In genomic region chr20:1319051-1319450, GRCh38 we compare ENCODE assay signal across 14 cellular contexts. TPM values are rescaled to one million over a fixed set of nuclear protein-coding genes. Genes with fewer than 3 reads are reported as not detected.
DNase-seq lines count a peak whose midpoint lies in the region; ATAC-seq and TF ChIP-seq lines count a peak whose summit lies in the region.
"Had no signal": no experiment of that assay in that cellular context is flagged by ENCODE, and none has a peak within 500 bp of the region (broad histone marks: within the 10 kb centered on the region; RNA-seq: fewer than 3 reads in every experiment).

No MANE protein-coding gene starts in this region.

- no peak overlapping the region for H3K4me3 ChIP-seq in naive thymus-derived CD4-positive, alpha-beta T cell (ENCODE audit: low read length)
- no peak overlapping the region for H3K4me3 ChIP-seq in Caco-2 (ENCODE audit: low read depth, low read length)
- H3K4me3 ChIP-seq: GM23248 had no signal

- no peaks in the 10 kb centered on the region for H3K27me3 ChIP-seq in naive thymus-derived CD4-positive, alpha-beta T cell (ENCODE audit: control insufficient read depth in 2 of 2, insufficient read depth in 2 of 2, low read length in 2 of 2)
- no peaks in the 10 kb centered on the region for H3K27me3 ChIP-seq in Caco-2 (replicated peaks; ENCODE audit: control insufficient read depth, insufficient read depth, low read length)

- no peak for TF ChIP-seq CTCF in Caco-2 (IDR thresholded peaks at IDR 0.05; ENCODE audit: insufficient read depth in 1 of 2, low read depth in 1 of 2, low read length in 1 of 2, severe bottlenecking in 1 of 2, unreplicated experiment in 1 of 2)

- H3K27ac Mint-ChIP-seq in stimulated activated naive B cell treated with anti-CD40 and anti-IgM and Interleukin-4, amounts not matched to agents 10 μg/mL and 1 μg/mL and 100 μg/mL, for 72 hours, result peak overlapping the region; percentile 15
- peak overlapping the region in 1 of 9 donors; percentile 56 for H3K27ac Mint-ChIP-seq in naive thymus-derived CD4-positive, alpha-beta T cell
- no peak overlapping the region for H3K27ac Mint-ChIP-seq in Caco-2 (ENCODE audit: unreplicated experiment)
- H3K27ac Mint-ChIP-seq: CD8-positive, alpha-beta T cell had no signal

- intact Hi-C loops in naive thymus-derived CD4-positive, alpha-beta T cell (cut with micrococcal nuclease), result no loop called here
- intact Hi-C loops in Caco-2 (cut with micrococcal nuclease; ENCODE audit: unreplicated experiment), result no loop called here

- POLR2A ChIA-PET in naive thymus-derived CD4-positive, alpha-beta T cell (lab: Charles Lee), result no interaction called here
- POLR2A ChIA-PET in Caco-2 (lab: Charles Lee), result no interaction called here

- no peaks in the 10 kb centered on the region for H3K9me3 ChIP-seq in naive thymus-derived CD4-positive, alpha-beta T cell (ENCODE audit: control insufficient read depth in 2 of 3, low read length in 3 of 3)
- H3K9me3 ChIP-seq in Caco-2, result no peaks in the 10 kb centered on the region

- H3K4me3 Mint-ChIP-seq in stimulated activated naive B cell treated with anti-CD40 and anti-IgM and Interleukin-4, amounts not matched to agents 10 μg/mL and 1 μg/mL and 100 μg/mL, for 72 hours, result no peak overlapping the region
- no peak overlapping the region for H3K4me3 Mint-ChIP-seq in naive thymus-derived CD4-positive, alpha-beta T cell
- no peak overlapping the region for H3K4me3 Mint-ChIP-seq in Caco-2 (ENCODE audit: unreplicated experiment)
- H3K4me3 Mint-ChIP-seq: CD14-positive monocyte; CD8-positive, alpha-beta T cell had no signal

- H3K27ac ChIP-seq in naive thymus-derived CD4-positive, alpha-beta T cell (ENCODE audit: low read depth, low read length), result no peak overlapping the region
- H3K27ac ChIP-seq: GM23248 had no signal

- no peaks in the 10 kb centered on the region for H3K36me3 ChIP-seq in naive thymus-derived CD4-positive, alpha-beta T cell (ENCODE audit: control insufficient read depth in 2 of 3, insufficient read depth in 3 of 3, low read length in 3 of 3)
- no peaks in the 10 kb centered on the region for H3K36me3 ChIP-seq in Caco-2 (ENCODE audit: control insufficient read depth, insufficient read depth, low read length)

- peaks cover 9 to 10% of the 10 kb centered on the region in 2 donors for H3K4me1 Mint-ChIP-seq in stimulated activated naive B cell treated with anti-CD40 and anti-IgM and Interleukin-4, amounts not matched to agents 10 μg/mL and 1 μg/mL and 100 μg/mL, for 72 hours
- peaks cover 0 to 22% (median 0%) of the 10 kb centered on the region in 7 donors for H3K4me1 Mint-ChIP-seq in naive thymus-derived CD4-positive, alpha-beta T cell
- no peaks in the 10 kb centered on the region for H3K4me1 Mint-ChIP-seq in Caco-2 (ENCODE audit: low read depth, unreplicated experiment)

- CTCF ChIA-PET in naive thymus-derived CD4-positive, alpha-beta T cell (lab: Charles Lee), result interaction anchor here (0.9 kb wide), 1 partner anchor 149 kb away, joined by 3 read pairs; no protein-coding TSS in a partner anchor
- CTCF ChIA-PET in Caco-2 (lab: Charles Lee), result no interaction called here

- no TSS peak for BruUV-seq in Caco-2 (replicated peaks; lab: Mats Ljungman, UMichigan)

- DNase-seq in HCEC 1CT, result peak; percentile 35
- peak; percentile 67 for DNase-seq in M059J (ENCODE audit: low read depth)
- peak; percentile 19 for DNase-seq in iris pigment epithelial cell (ENCODE audit: low read depth)
- no peak for DNase-seq in stimulated activated naive B cell treated with anti-CD40 and anti-IgM and Interleukin-4, amounts not matched to agents 10 μg/mL and 1 μg/mL and 100 μg/mL, for 72 hours
- no peak for DNase-seq in naive thymus-derived CD4-positive, alpha-beta T cell
- DNase-seq in Caco-2, result no peak
- DNase-seq: CD8-positive, alpha-beta T cell; COR-L47; DND-41; GM23248; H7 had no signal

- H3K4me1 ChIP-seq in naive thymus-derived CD4-positive, alpha-beta T cell (ENCODE audit: control insufficient read depth in 2 of 2, insufficient read depth in 2 of 2, low read length in 2 of 2), result no peaks in the 10 kb centered on the region
- no peaks in the 10 kb centered on the region for H3K4me1 ChIP-seq in Caco-2

- no peak for ATAC-seq in stimulated activated naive B cell treated with anti-CD40 and anti-IgM and Interleukin-4, amounts not matched to agents 10 μg/mL and 1 μg/mL and 100 μg/mL, for 72 hours (replicated peaks)
- ATAC-seq in naive thymus-derived CD4-positive, alpha-beta T cell, result no peak
- ATAC-seq in HG02938 (IDR thresholded peaks at IDR 0.05; ENCODE audit: unreplicated experiment) (no peak), GM19452 (IDR thresholded peaks at IDR 0.05; ENCODE audit: unreplicated experiment) (no peak)
- ATAC-seq: CD8-positive, alpha-beta T cell had no signal

- H3K36me3 Mint-ChIP-seq in stimulated activated naive B cell treated with anti-CD40 and anti-IgM and Interleukin-4, amounts not matched to agents 10 μg/mL and 1 μg/mL and 100 μg/mL, for 72 hours, result peaks cover 0 to 5% of the 10 kb centered on the region in 2 donors
- peaks cover 0 to 12% (median 0%) of the 10 kb centered on the region in 5 donors for H3K36me3 Mint-ChIP-seq in naive thymus-derived CD4-positive, alpha-beta T cell
- no peaks in the 10 kb centered on the region for H3K36me3 Mint-ChIP-seq in Caco-2 (ENCODE audit: insufficient read depth, unreplicated experiment)
- H3K36me3 Mint-ChIP-seq: CD14-positive monocyte; CD8-positive, alpha-beta T cell had no signal

- peaks cover 0 to 3% of the 10 kb centered on the region in 2 donors for H3K9me3 Mint-ChIP-seq in stimulated activated naive B cell treated with anti-CD40 and anti-IgM and Interleukin-4, amounts not matched to agents 10 μg/mL and 1 μg/mL and 100 μg/mL, for 72 hours
- H3K9me3 Mint-ChIP-seq in naive thymus-derived CD4-positive, alpha-beta T cell, result peaks cover 0 to 4% (median 0%) of the 10 kb centered on the region in 11 donors
- no peaks in the 10 kb centered on the region for H3K9me3 Mint-ChIP-seq in Caco-2 (ENCODE audit: unreplicated experiment)
- H3K9me3 Mint-ChIP-seq: CD14-positive monocyte; CD8-positive, alpha-beta T cell had no signal

- peaks cover 0 to 4% of the 10 kb centered on the region in 2 donors for H3K27me3 Mint-ChIP-seq in stimulated activated naive B cell treated with anti-CD40 and anti-IgM and Interleukin-4, amounts not matched to agents 10 μg/mL and 1 μg/mL and 100 μg/mL, for 72 hours
- no peaks in the 10 kb centered on the region for H3K27me3 Mint-ChIP-seq in naive thymus-derived CD4-positive, alpha-beta T cell
- peaks cover 2% of the 10 kb centered on the region for H3K27me3 Mint-ChIP-seq in Caco-2 (ENCODE audit: insufficient read depth, unreplicated experiment)

RNA-seq across cellular contexts. Expression of gene SDCBP2, which starts 9.9 kb away (rescaled TPM):
- total RNA-seq in M059J (2014; rRNA removed; shearing (Covaris generic)), result 3.4 and 3.7 TPM in 2 replicates
- total RNA-seq in naive thymus-derived CD4-positive, alpha-beta T cell, result 1 to 10 TPM; 1.0 to 3.6 (median 1.4) TPM
- polyA plus RNA-seq in naive thymus-derived CD4-positive, alpha-beta T cell, result 1 to 10 TPM; 1.3 to 1.9 TPM
- 1.4 and 2.0 TPM in 2 replicates for total RNA-seq in Caco-2 (2022)

RNA-seq across cellular contexts. Expression of gene SNPH, which starts 53.0 kb away (rescaled TPM):
- total RNA-seq in M059J (2014; rRNA removed; shearing (Covaris generic)), result 4.0 and 9.9 TPM in 2 replicates
- total RNA-seq in naive thymus-derived CD4-positive, alpha-beta T cell, result 10 to 100 TPM in 4 of 5 experiments, 1 to 10 TPM in 1; 7.3 to 43.4 (median 22.5) TPM
- polyA plus RNA-seq in naive thymus-derived CD4-positive, alpha-beta T cell, result 10 to 100 TPM in 1 of 2 donors, 1 to 10 TPM in 1; 6.0 to 16.7 TPM
- total RNA-seq in Caco-2 (2022), result 0.28 and 0.36 TPM in 2 replicates

Comparison
In these comparisons a context has a peak if more than half of its experiments do, and no peak if none do; other contexts are left out.
1. DNase-seq: peak in HCEC 1CT (single experiment), M059J (single experiment) and iris pigment epithelial cell (single experiment); none in stimulated activated naive B cell treated with anti-CD40 and anti-IgM and Interleukin-4, amounts not matched to agents 10 μg/mL and 1 μg/mL and 100 μg/mL, for 72 hours (single experiment), naive thymus-derived CD4-positive, alpha-beta T cell (0 of 9) and Caco-2 (0 of 2).